Comparison of ENCODE assay signal across 1 cellular context in genomic region chr12:75196865-75197264, GRCh38.
TF ChIP-seq lines count a peak whose summit lies in the region.

No MANE protein-coding gene starts in this region.

TF ChIP-seq in Ishikawa, 13 proteins besides CTCF, POLR2A, EP300 and RAD21 (continued from another document):
- no peak for TF ChIP-seq USF1 (IDR thresholded peaks at IDR 0.05)
- no peak for TF ChIP-seq EGR1 (IDR thresholded peaks at IDR 0.05)
- no peak for TF ChIP-seq TEAD4 (IDR thresholded peaks at IDR 0.05)
- no peak for TF ChIP-seq NFIC (IDR thresholded peaks at IDR 0.05)
- TF ChIP-seq TCF12 (IDR thresholded peaks at IDR 0.05; ENCODE audit: low read depth) = 0 out of 2 replicates have a peak, but pooled peaks have one; percentile 12
